ENCODE assay signal across 17 cellular contexts in genomic region chrX:65744965-65745364, GRCh38.
DNase-seq lines count a peak whose midpoint lies in the region; ATAC-seq and TF ChIP-seq lines count a peak whose summit lies in the region.
"Had no signal": no experiment of that assay in that cellular context is flagged by ENCODE, and none has a peak within 500 bp of the region (broad histone marks: within the 10 kb centered on the region; RNA-seq: fewer than 3 reads in every experiment).

No MANE protein-coding gene starts in this region.

- H3K9ac ChIP-seq in mammary epithelial cell (ENCODE audit: insufficient read depth, low read length), result no peak overlapping the region

- H4K20me1 ChIP-seq in mammary epithelial cell (ENCODE audit: insufficient read depth, low read length), result no peaks in the 10 kb centered on the region

- no peaks in the 10 kb centered on the region for H3K36me3 ChIP-seq in mammary epithelial cell (ENCODE audit: insufficient read depth, low read length)
- no peaks in the 10 kb centered on the region for H3K36me3 ChIP-seq in testis (ENCODE audit: low read depth, missing control alignments)

- H3K4me2 ChIP-seq in mammary epithelial cell (ENCODE audit: insufficient read depth, low read depth, low read length), result peak overlapping the region; percentile 10

- H3K27ac ChIP-seq in mammary epithelial cell (ENCODE audit: insufficient read depth, low read depth, low read length), result no peak overlapping the region
- no peak overlapping the region for H3K27ac ChIP-seq in testis

- H3K4me1 ChIP-seq in mammary epithelial cell (ENCODE audit: insufficient read depth, low read length), result peaks cover 11% of the 10 kb centered on the region
- no peaks in the 10 kb centered on the region for H3K4me1 ChIP-seq in testis

- H3K79me2 ChIP-seq in mammary epithelial cell (ENCODE audit: insufficient read depth, low read length), result no peaks in the 10 kb centered on the region

- intact Hi-C loops in mammary epithelial cell (cut with micrococcal nuclease) (loop anchor here (1.0 to 5.0 kb wide), 3 partner anchors 38 to 987 kb away; no protein-coding TSS in a partner anchor), testis (cut with DNase I; ENCODE audit: low total_unique reads) (no loop called here)

- no peak for TF ChIP-seq POLR2A in testis (IDR thresholded peaks at IDR 0.05)

- no peaks in the 10 kb centered on the region for H3K9me3 ChIP-seq in mammary epithelial cell (replicated peaks; ENCODE audit: insufficient read depth, low read length)
- H3K9me3 ChIP-seq in testis, result no peaks in the 10 kb centered on the region
- H3K9me3 ChIP-seq: HAP-1 had no signal

- dilution Hi-C loops in mammary epithelial cell (cut with HindIII; ENCODE audit: low sequenced_read_pairs), result no loop called here

- CTCF ChIA-PET in mammary epithelial cell (lab: Charles Lee; ENCODE audit: low non-redundant PET), result interaction anchor here (1.2 kb wide), 1 partner anchor 241 kb away, joined by 4 read pairs; no protein-coding TSS in a partner anchor

- 57% methylated on average over 1 of the region's 1 CpG for WGBS in mammary epithelial cell (ENCODE audit: low coverage, missing lambda C conversion rate)
- 85 to 93% methylated on average over 1 of the region's 1 CpG for WGBS in testis, 2 donors

- ATAC-seq in HG03432 (IDR thresholded peaks at IDR 0.05; ENCODE audit: unreplicated experiment) (peak; percentile 39), HG02870 (IDR thresholded peaks at IDR 0.05; ENCODE audit: unreplicated experiment) (no peak)
- ATAC-seq: CD8-positive, alpha-beta T cell; right cardiac atrium had no signal

- TF ChIP-seq CTCF in AG10803 (conservative IDR thresholded peaks at IDR 0.05; ENCODE audit: low read length) (no peak), mammary epithelial cell (conservative IDR thresholded peaks at IDR 0.05 in 1 of 2, IDR thresholded peaks at IDR 0.05 in 1 of 2; ENCODE audit: extremely low read depth in 1 of 2, insufficient read depth in 1 of 2, low read depth in 1 of 2, low read length in 2 of 2) (no peak), foreskin fibroblast (IDR thresholded peaks at IDR 0.05; ENCODE audit: low read depth, low read length) (no peak), testis (IDR thresholded peaks at IDR 0.05) (no peak)

- H2AFZ ChIP-seq in mammary epithelial cell (ENCODE audit: low read depth, low read length), result no peak overlapping the region

- no peak overlapping the region for H3K4me3 ChIP-seq in AG10803 (ENCODE audit: low read length)
- no peak overlapping the region for H3K4me3 ChIP-seq in mammary epithelial cell (replicated peaks in 1 of 3; ENCODE audit: insufficient read depth in 1 of 3, low read depth in 2 of 3, low read length in 3 of 3)
- H3K4me3 ChIP-seq in foreskin fibroblast (ENCODE audit: low read depth in 1 of 2, low read length in 2 of 2), result no peak overlapping the region
- no peak overlapping the region for H3K4me3 ChIP-seq in testis
- H3K4me3 ChIP-seq: HAP-1 had no signal

- DNase-seq in AG10803 (ENCODE audit: low read depth) (peak; percentile 44), mammary epithelial cell (peak; percentile 71), foreskin fibroblast (peak; percentile 36 to 59), SHP77 treated with DMSO at 0.1 percent for 48 hours (lab: John Stamatoyannopoulos, UW) (no peak), globus pallidus (ENCODE audit: low spot score) (no peak), testis (no peak)
- DNase-seq: amniotic stem cell; CD8-positive, alpha-beta T cell; DMS79 treated with DMSO at 0.1 percent for 48 hours; hypothalamus; NCI-H1930; NCI-H446 treated with DMSO at 0.1 percent for 48 hours; right cardiac atrium; SHP77 had no signal

- in situ Hi-C loops in mammary epithelial cell (cut with MboI; ENCODE audit: low sequenced_read_pairs in 2 of 2), result loop anchor here (10.0 to 25.0 kb wide), 2 partner anchors 240 to 242 kb away; no protein-coding TSS in a partner anchor

- no peaks in the 10 kb centered on the region for H3K27me3 ChIP-seq in mammary epithelial cell (ENCODE audit: insufficient read depth, low read length)
- no peaks in the 10 kb centered on the region for H3K27me3 ChIP-seq in testis

- no TSS peak for BruUV-seq in mammary epithelial cell (replicated peaks; lab: Mats Ljungman, UMichigan)

Comparison
In these comparisons a context has a peak if more than half of its experiments do, and no peak if none do; other contexts are left out.
1. DNase-seq: peak in AG10803 (single experiment), mammary epithelial cell (single experiment) and foreskin fibroblast (2 of 2); none in SHP77 treated with DMSO at 0.1 percent for 48 hours (single experiment), globus pallidus (single experiment) and testis (single experiment).